12 cellular contexts compared by ENCODE assay signal in the genomic region with DNA sequence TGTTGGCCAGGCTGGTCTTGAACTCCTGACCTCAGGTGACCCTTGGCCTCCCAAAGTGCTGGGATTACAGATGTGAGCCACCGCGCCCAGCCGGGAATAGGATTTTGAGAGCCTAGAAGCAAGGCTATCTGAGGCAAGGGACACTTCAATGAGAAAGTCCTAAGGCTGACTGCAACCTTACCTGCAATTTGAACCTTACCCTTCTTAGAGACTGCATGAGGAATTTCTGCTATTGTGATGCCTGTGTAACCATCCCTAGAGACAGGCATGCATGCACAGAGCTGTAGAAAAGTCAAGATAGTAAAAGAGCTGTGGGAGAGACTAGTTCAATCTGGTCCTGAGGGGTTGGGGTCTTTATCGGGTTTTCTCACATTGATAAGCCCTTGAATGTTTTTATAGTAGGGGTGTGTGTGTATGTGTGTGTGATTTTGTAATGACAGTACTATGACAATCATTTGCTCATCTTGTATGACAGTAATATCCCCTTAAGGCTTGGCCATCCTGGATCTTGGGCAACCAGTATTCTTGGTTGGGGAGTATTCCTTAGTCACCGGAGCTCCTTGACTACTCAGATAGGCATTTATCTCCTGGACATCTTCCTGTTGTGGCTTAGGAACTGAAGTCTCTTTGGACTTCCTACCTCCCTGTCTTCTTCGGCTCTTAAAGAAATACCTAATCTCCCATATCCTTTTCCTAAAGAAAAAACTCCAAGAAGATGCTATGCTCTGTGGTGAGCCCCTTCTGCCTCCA. TPM values are rescaled to one million over a fixed set of nuclear protein-coding genes. Genes with fewer than 3 reads are reported as not detected.
DNase-seq lines count a peak whose midpoint lies in the region; TF ChIP-seq lines count a peak whose summit lies in the region.
"Had no signal": no experiment of that assay in that cellular context is flagged by ENCODE, and none has a peak within 500 bp of the region (broad histone marks: within the 10 kb centered on the region; RNA-seq: fewer than 3 reads in every experiment).

No MANE protein-coding gene starts in this region.

- no peak overlapping the region for H3K4me3 ChIP-seq in choroid plexus epithelial cell (ENCODE audit: low read depth, low read length)
- H3K4me3 ChIP-seq: Peyer's patch had no signal

- TF ChIP-seq CTCF in choroid plexus epithelial cell (conservative IDR thresholded peaks at IDR 0.05; ENCODE audit: low read depth, low read length) = no peak

- DNase-seq in AG20443 (ENCODE audit: low spot score) (peak; percentile 79), HCEC 1CT (peak; percentile 76), choroid plexus epithelial cell (ENCODE audit: low read depth) (peak; percentile 38), myocyte (ENCODE audit: low read depth) (peak; percentile 28), amygdala (lab: John Stamatoyannopoulos, UW) (no peak), NCI-H2171 treated with DMSO at 0.1 percent for 48 hours (lab: John Stamatoyannopoulos, UW) (no peak), posterior vena cava (ENCODE audit: low spot score) (no peak), C1 segment of cervical spinal cord (lab: John Stamatoyannopoulos, UW) (no peak)
- DNase-seq: aorta; effector CD8-positive, alpha-beta T cell; hypothalamus; Peyer's patch had no signal

- intact Hi-C loops in posterior vena cava (cut with DNase I) = no loop called here

RNA-seq across cellular contexts. Expression of a gene that starts 11.2 kb away (rescaled TPM):
- total RNA-seq in myocyte (71.7 and 74.5 TPM in 2 replicates), posterior vena cava (10 to 100 TPM; 68.7 to 82.2 TPM)
- polyA plus RNA-seq in myocyte (2012) = 57.0 TPM

RNA-seq across cellular contexts. Expression of a gene that starts 42.6 kb away (rescaled TPM):
- not detected in 2 replicates for total RNA-seq in myocyte
- 0.01 TPM for polyA plus RNA-seq in myocyte (2012)
- total RNA-seq in posterior vena cava = 1 to 10 TPM in 1 of 2 donors, under 1 TPM in 1; 0.93 to 1.0 TPM
- polyA plus RNA-seq: aorta had no signal

Comparison
In these comparisons a context has a peak if more than half of its experiments do, and no peak if none do; other contexts are left out.
1. DNase-seq: peak in AG20443 (single experiment), HCEC 1CT (single experiment), choroid plexus epithelial cell (single experiment) and myocyte (single experiment); none in amygdala (0 of 56), NCI-H2171 treated with DMSO at 0.1 percent for 48 hours (single experiment), posterior vena cava (single experiment) and C1 segment of cervical spinal cord (0 of 14).